Comparison of ENCODE assay signal across 8 cellular contexts in the genomic region with DNA sequence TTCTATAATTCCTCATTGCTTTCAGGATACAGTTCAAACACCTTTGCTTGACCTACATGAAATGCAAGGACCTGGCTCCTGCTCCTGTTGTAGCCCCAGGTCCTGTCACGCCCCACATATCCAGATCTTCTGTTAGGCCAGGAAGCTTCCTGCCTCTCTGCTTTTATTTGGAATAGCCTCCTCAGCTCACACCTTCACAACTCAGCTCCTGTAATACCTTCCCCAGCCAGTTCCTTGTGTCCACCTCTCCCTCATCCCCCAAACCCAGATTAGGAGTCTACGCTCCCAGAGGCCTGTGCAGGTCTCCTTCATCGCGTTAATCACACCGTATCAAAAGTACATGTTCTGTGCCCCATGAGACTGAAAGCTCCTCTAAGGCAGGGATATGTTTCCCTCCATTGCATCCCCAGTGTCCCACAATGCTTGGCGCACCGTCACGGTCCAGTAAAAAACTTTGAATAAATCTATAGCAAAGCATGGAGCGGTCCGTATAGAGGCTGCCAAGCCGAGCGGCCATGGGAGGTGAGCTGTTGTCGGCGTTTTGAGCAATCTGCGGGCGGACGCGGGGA. TPM values are rescaled to one million over a fixed set of nuclear protein-coding genes. Genes with fewer than 3 reads are reported as not detected.
DNase-seq lines count a peak whose midpoint lies in the region; ATAC-seq, FAIRE-seq and TF ChIP-seq lines count a peak whose summit lies in the region.

No MANE protein-coding gene starts in this region.

- TF ChIP-seq CTCF in H1 (IDR thresholded peaks at IDR 0.05; ENCODE audit: control extremely low read depth in 1 of 3, insufficient read depth in 1 of 3, low read depth in 1 of 3, low read length in 3 of 3) (no peak), omental fat pad (IDR thresholded peaks at IDR 0.05) (no peak)

- H2BK5ac ChIP-seq in H1 (ENCODE audit: low read depth, low read length), result peak overlapping the region; percentile 91

- no peak overlapping the region for H2BK15ac ChIP-seq in H1 (ENCODE audit: low read length)

- no peak overlapping the region for H4K5ac ChIP-seq in H1 (ENCODE audit: insufficient read length, low read depth, low read length)

- peaks cover 4% of the 10 kb centered on the region; the same call in 1 of the 2 replicates for H3K79me1 ChIP-seq in H1 (ENCODE audit: low read depth, low read length)

- H3K79me2 ChIP-seq in H1 (ENCODE audit: control insufficient read depth in 1 of 2, insufficient read depth in 2 of 2, low read length in 2 of 2), result peaks cover 0 to 28% of the 10 kb centered on the region in 2 experiments; a peak in 3 of 4 replicates

- no peaks in the 10 kb centered on the region for H3K27me3 ChIP-seq in H1 (replicated peaks in 1 of 4; ENCODE audit: control insufficient read depth in 3 of 4, extremely low read depth in 1 of 4, insufficient read depth in 3 of 4, low read length in 3 of 4)

- TF ChIP-seq POLR2A in H1 (IDR thresholded peaks at IDR 0.05; ENCODE audit: control extremely low read depth in 1 of 2, low read depth in 2 of 2, low read length in 2 of 2), result no peak

- no peaks in the 10 kb centered on the region for H3K27me3 Mint-ChIP-seq in activated T-cell treated with anti-CD3 and anti-CD28 coated beads, Interleukin-2, amount 50 U/mL, for 72 hours (ENCODE audit: low read depth)

- H3K27ac Mint-ChIP-seq in activated T-cell treated with anti-CD3 and anti-CD28 coated beads, Interleukin-2, amount 50 U/mL, for 72 hours, result peak overlapping the region; percentile 98

- H2AFZ ChIP-seq in H1 (ENCODE audit: low read length), result peak overlapping the region; percentile 100

- no peak for FAIRE-seq in H1 (lab: Jason Lieb, UNC)

- H4K8ac ChIP-seq in H1 (ENCODE audit: extremely low read depth, insufficient read depth, low read length), result no peak overlapping the region

- peaks cover 3 to 20% (median 4%) of the 10 kb centered on the region in 4 experiments; a peak in 3 of 8 replicates for H3K36me3 ChIP-seq in H1 (ENCODE audit: control insufficient read depth in 2 of 4, insufficient read depth in 4 of 4, low read length in 3 of 4)

- peak overlapping the region; percentile 93 to 95 for H3K4me3 Mint-ChIP-seq in activated T-cell treated with anti-CD3 and anti-CD28 coated beads, Interleukin-2, amount 50 U/mL, for 72 hours

- H3K4me2 ChIP-seq in H1 (ENCODE audit: insufficient read depth in 1 of 2, low read depth in 2 of 2, low read length in 2 of 2), result peak overlapping the region; percentile 72 to 91

- no peak overlapping the region; the same call in 1 of the 2 replicates for H2BK12ac ChIP-seq in H1 (ENCODE audit: low read depth, low read length)

- H3K9me3 ChIP-seq in H1 (ENCODE audit: insufficient read depth in 2 of 2, low read depth in 1 of 2, low read length in 1 of 2), result no peaks in the 10 kb centered on the region

- no peak overlapping the region for H3K23ac ChIP-seq in H1 (ENCODE audit: insufficient read length)

- no peak overlapping the region for H2BK20ac ChIP-seq in H1 (ENCODE audit: low read length)

- no peaks in the 10 kb centered on the region for H3K9me3 Mint-ChIP-seq in activated T-cell treated with anti-CD3 and anti-CD28 coated beads, Interleukin-2, amount 50 U/mL, for 72 hours

- H3K4me1 ChIP-seq in H1 (replicated peaks in 1 of 4; ENCODE audit: control insufficient read depth in 3 of 4, insufficient read depth in 4 of 4, low read length in 3 of 4), result no peaks in the 10 kb centered on the region

- no peak for TF ChIP-seq RAD21 in H1 (IDR thresholded peaks at IDR 0.05 in 1 of 2, conservative IDR thresholded peaks at IDR 0.05 in 1 of 2; ENCODE audit: low read depth in 2 of 2, low read length in 2 of 2)

- H4K20me1 ChIP-seq in H1 (replicated peaks in 1 of 2; ENCODE audit: control insufficient read depth in 1 of 2, insufficient read depth in 2 of 2, low read length in 2 of 2), result peaks cover 0 to 1% of the 10 kb centered on the region in 2 experiments

- 8% methylated on average over 18 of the region's 18 CpGs; no CpG with 5 or more reads in 1 of the 2 experiments for WGBS in H1 (ENCODE audit: extremely low coverage in 1 of 2, insufficient coverage in 1 of 2, insufficient read length in 1 of 2, insufficient replicate concordance in 2 of 2, low coverage in 1 of 2, low lambda C conversion rate in 2 of 2, missing lambda C conversion rate in 1 of 2), 2 experiments

- POLR2A ChIA-PET in H1 (lab: Charles Lee; ENCODE audit: partially characterized antibody), result interaction anchor here (0.6 to 1.7 kb wide), 11 partner anchors 10 to 162 kb away, joined by 3 to 5 read pairs (median 3); no protein-coding TSS in a partner anchor

- DNase-seq in activated T-cell treated with anti-CD3 and anti-CD28 coated beads, Interleukin-2, amount 50 U/mL, for 72 hours, result no peak
- DNase-seq in activated T-cell treated with anti-CD3 and anti-CD28 coated beads, Interleukin-2, amount 50 U/mL, for 1 hour, result no peak
- DNase-seq in NCI-H526 (lab: John Stamatoyannopoulos, UW), result peak; percentile 80 to 88
- no peak for DNase-seq in H1 (ENCODE audit: low read depth in 1 of 2, low spot score in 2 of 2)
- DNase-seq in omental fat pad (ENCODE audit: low spot score), result no peak
- DNase-seq in T1000 (lab: John Stamatoyannopoulos, UW), result no peak
- no peak for DNase-seq in NCI-H2029 treated with DMSO at 0.1 percent for 48 hours (lab: John Stamatoyannopoulos, UW)
- no peak for DNase-seq in NCI-H2107 treated with DMSO at 0.1 percent for 48 hours (lab: John Stamatoyannopoulos, UW; ENCODE audit: unreplicated experiment)

- no peak overlapping the region for H4K91ac ChIP-seq in H1 (replicated peaks; ENCODE audit: insufficient read length, low read length)

- no peak for TF ChIP-seq EP300 in H1 (IDR thresholded peaks at IDR 0.05; ENCODE audit: borderline replicate concordance in 1 of 2, low read depth in 2 of 2, low read length in 2 of 2)

- H3K36me3 Mint-ChIP-seq in activated T-cell treated with anti-CD3 and anti-CD28 coated beads, Interleukin-2, amount 50 U/mL, for 72 hours (ENCODE audit: insufficient read depth in 2 of 2), result peaks cover 7 to 8% of the 10 kb centered on the region in 2 donors

- ATAC-seq in activated T-cell treated with anti-CD3 and anti-CD28 coated beads, Interleukin-2, amount 50 U/mL, for 72 hours (replicated peaks in 1 of 2), result no peak
- ATAC-seq in omental fat pad (ENCODE audit: low FRiP score), result peak; percentile 13

- peaks cover 6% of the 10 kb centered on the region for H3K23me2 ChIP-seq in H1 (ENCODE audit: low read depth, low read length)

- no peak overlapping the region for H2AK5ac ChIP-seq in H1 (ENCODE audit: low read depth, low read length)

- 0 out of 2 replicates have a peak overlapping the region, but pooled peaks have one; percentile 82 for H3K27ac ChIP-seq in H1 (ENCODE audit: low read depth, low read length)

- H3K9ac ChIP-seq in H1 (replicated peaks in 1 of 4; ENCODE audit: extremely low read depth in 1 of 4, low read depth in 3 of 4, low read length in 3 of 4), result peak overlapping the region in 3 of 4 experiments; percentile 91 to 98 (median 92); a peak in 5 of 7 replicates

- H3K4ac ChIP-seq in H1 (replicated peaks; ENCODE audit: insufficient read length, low read depth, low read length), result no peak overlapping the region

- H3K4me1 Mint-ChIP-seq in activated T-cell treated with anti-CD3 and anti-CD28 coated beads, Interleukin-2, amount 50 U/mL, for 72 hours (ENCODE audit: low read depth), result peaks cover 39% of the 10 kb centered on the region

- H3K14ac ChIP-seq in H1 (ENCODE audit: insufficient read length), result no peak overlapping the region

- H2BK120ac ChIP-seq in H1 (replicated peaks; ENCODE audit: low read depth, low read length), result no peak overlapping the region

- CTCF ChIA-PET in H1 (lab: Charles Lee; ENCODE audit: partially characterized antibody), result interaction anchor here (0.8 to 2.8 kb wide), 2 partner anchors 17 to 36 kb away, joined by 4 to 18 read pairs; no protein-coding TSS in a partner anchor

- H3K56ac ChIP-seq in H1 (replicated peaks; ENCODE audit: insufficient read length, low read depth, low read length), result no peak overlapping the region

- peak overlapping the region; percentile 99 for H3K18ac ChIP-seq in H1 (ENCODE audit: extremely low read depth, low read length)

- peak overlapping the region; percentile 85 to 98 (median 92) for H3K4me3 ChIP-seq in H1 (ENCODE audit: extremely low read depth in 1 of 4, insufficient read depth in 2 of 4, low read depth in 3 of 4, low read length in 4 of 4)

RNA-seq across cellular contexts. Expression of gene MDH1B, which starts 0.4 kb away (rescaled TPM):
- under 1 TPM; 0.56 to 0.96 TPM for total RNA-seq in activated T-cell treated with anti-CD3 and anti-CD28 coated beads, Interleukin-2, amount 50 U/mL, for 72 hours
- total RNA-seq in H1 (2021; fragmentation: NEBNext Ultra II Directional; extraction: Animal tissue kit (Norgen Biotek cat#: 25700)), result 2.1 and 2.7 TPM in 2 replicates
- polyA plus RNA-seq in H1 (2011; rRNA removed), result 0.89 and 1.5 TPM in 2 replicates
- 2.6 TPM for polyA plus RNA-seq in H1 (2011; cell fraction: cytosol; rRNA removed)
- polyA plus RNA-seq in H1 (2011; cell fraction: nucleus; rRNA removed), result 1.00 TPM
- polyA plus RNA-seq in H1 (2012, experiment 1 of 2), result 2.0 to 5.6 TPM (median 2.6 TPM) in 4 replicates
- 0.43 TPM for polyA plus RNA-seq in H1 (2012, experiment 2 of 2)
- polyA plus RNA-seq in H1 (2013, experiment 1 of 2), result 1.2 TPM
- polyA plus RNA-seq in H1 (2013, experiment 2 of 2), result 0.90 TPM
- polyA minus RNA-seq in H1 (2011; rRNA and poly(A)+ RNA removed), result 1.7 and 2.2 TPM in 2 replicates
- polyA minus RNA-seq in H1 (2011; cell fraction: cytosol; rRNA and poly(A)+ RNA removed), result 1.2 TPM
- 1.5 TPM for polyA minus RNA-seq in H1 (2011; cell fraction: nucleus; rRNA and poly(A)+ RNA removed)
- 1 to 10 TPM in 2 of 4 donors, under 1 TPM in 1, not detected in 1; 0.63 to 3.3 (median 1.2) TPM for total RNA-seq in omental fat pad

RNA-seq across cellular contexts. Expression of gene FASTKD2, which starts 0.6 kb away (rescaled TPM):
- 10 to 100 TPM; 24.9 to 26.6 TPM for total RNA-seq in activated T-cell treated with anti-CD3 and anti-CD28 coated beads, Interleukin-2, amount 50 U/mL, for 72 hours
- total RNA-seq in H1 (2021; fragmentation: NEBNext Ultra II Directional; extraction: Animal tissue kit (Norgen Biotek cat#: 25700)), result 37.9 and 38.5 TPM in 2 replicates
- 19.9 and 35.7 TPM in 2 replicates for polyA plus RNA-seq in H1 (2011; rRNA removed)
- 27.2 TPM for polyA plus RNA-seq in H1 (2011; cell fraction: cytosol; rRNA removed)
- 25.4 TPM for polyA plus RNA-seq in H1 (2011; cell fraction: nucleus; rRNA removed)
- 21.1 to 33.4 TPM (median 26.1 TPM) in 4 replicates for polyA plus RNA-seq in H1 (2012, experiment 1 of 2)
- polyA plus RNA-seq in H1 (2012, experiment 2 of 2), result 2.0 TPM
- 32.8 TPM for polyA plus RNA-seq in H1 (2013, experiment 1 of 2)
- 29.4 TPM for polyA plus RNA-seq in H1 (2013, experiment 2 of 2)
- polyA minus RNA-seq in H1 (2011; rRNA and poly(A)+ RNA removed), result 50.4 and 65.5 TPM in 2 replicates
- polyA minus RNA-seq in H1 (2011; cell fraction: cytosol; rRNA and poly(A)+ RNA removed), result 18.4 TPM
- 35.4 TPM for polyA minus RNA-seq in H1 (2011; cell fraction: nucleus; rRNA and poly(A)+ RNA removed)
- 10 to 100 TPM; 27.8 to 51.3 (median 31.3) TPM for total RNA-seq in omental fat pad

RNA-seq across cellular contexts. Expression of gene DYTN, which starts 46.6 kb away (rescaled TPM):
- not detected for total RNA-seq in activated T-cell treated with anti-CD3 and anti-CD28 coated beads, Interleukin-2, amount 50 U/mL, for 72 hours
- not detected in 2 replicates for total RNA-seq in H1 (2021; fragmentation: NEBNext Ultra II Directional; extraction: Animal tissue kit (Norgen Biotek cat#: 25700))
- polyA plus RNA-seq in H1 (2011; rRNA removed), result not detected in 2 replicates
- polyA plus RNA-seq in H1 (2011; cell fraction: cytosol; rRNA removed), result not detected
- not detected for polyA plus RNA-seq in H1 (2011; cell fraction: nucleus; rRNA removed)
- not detected in 4 replicates for polyA plus RNA-seq in H1 (2012, experiment 1 of 2)
- not detected for polyA plus RNA-seq in H1 (2012, experiment 2 of 2)
- polyA plus RNA-seq in H1 (2013, experiment 1 of 2), result not detected
- polyA plus RNA-seq in H1 (2013, experiment 2 of 2), result not detected
- 0.10 TPM in 1 of 2 replicates, not detected in the other for polyA minus RNA-seq in H1 (2011; rRNA and poly(A)+ RNA removed)
- polyA minus RNA-seq in H1 (2011; cell fraction: cytosol; rRNA and poly(A)+ RNA removed), result not detected
- polyA minus RNA-seq in H1 (2011; cell fraction: nucleus; rRNA and poly(A)+ RNA removed), result not detected
- total RNA-seq in omental fat pad, result not detected

Comparison
In these comparisons a context has a peak if more than half of its experiments do, and no peak if none do; other contexts are left out.
1. DNase-seq: peak in NCI-H526 (2 of 2); none in activated T-cell treated with anti-CD3 and anti-CD28 coated beads, Interleukin-2, amount 50 U/mL, for 72 hours (0 of 2), activated T-cell treated with anti-CD3 and anti-CD28 coated beads, Interleukin-2, amount 50 U/mL, for 1 hour (single experiment), H1 (0 of 2), omental fat pad (single experiment), T1000 (single experiment), NCI-H2029 treated with DMSO at 0.1 percent for 48 hours (single experiment) and NCI-H2107 treated with DMSO at 0.1 percent for 48 hours (single experiment).